1 cellular context compared by ENCODE assay signal in the genomic region with DNA sequence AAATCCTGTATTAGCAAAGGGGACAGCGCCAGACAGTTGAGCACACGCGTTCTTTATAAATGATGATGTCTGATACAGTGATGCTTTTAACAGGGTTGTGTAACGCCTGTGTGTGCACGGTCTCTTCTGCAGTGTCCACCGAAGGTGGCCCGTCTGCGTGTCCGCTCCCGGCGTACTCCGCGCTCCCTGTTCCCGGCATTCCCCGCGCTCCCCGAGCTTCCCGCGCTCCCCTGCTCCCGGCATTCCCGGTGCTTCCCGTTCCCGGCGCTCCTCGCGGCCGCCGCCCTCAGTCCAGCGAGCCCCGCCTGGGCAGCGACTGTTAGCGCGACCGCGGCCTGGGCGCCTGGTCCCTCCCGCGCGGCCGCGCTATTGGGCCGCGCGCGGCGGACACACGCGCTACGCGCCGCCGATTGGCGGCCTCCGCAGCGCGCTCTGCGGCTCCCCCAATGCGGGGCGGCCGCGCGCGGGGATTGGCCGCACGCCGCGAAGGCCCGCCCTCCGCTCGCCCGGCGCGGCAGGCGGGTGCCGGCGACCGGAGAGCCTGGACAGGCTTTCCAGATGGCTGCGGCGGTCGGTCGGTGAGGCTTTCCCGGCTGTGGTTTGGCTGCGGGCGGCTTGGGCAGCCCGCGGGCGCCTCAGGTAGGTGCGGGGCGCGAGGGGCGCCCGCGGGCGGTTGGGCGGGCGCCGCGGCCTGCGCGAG.
TF ChIP-seq lines count a peak whose summit lies in the region.

A gene (plus strand): TSS at position 497 of the 700 bp plus-strand sequence. CDS start 5,723 bp downstream, outside the sequence.

TF ChIP-seq in HepG2, 621 proteins besides CTCF, POLR2A, EP300 and RAD21 (continued from another document and continues in another):
- TF ChIP-seq, protein P1, sequence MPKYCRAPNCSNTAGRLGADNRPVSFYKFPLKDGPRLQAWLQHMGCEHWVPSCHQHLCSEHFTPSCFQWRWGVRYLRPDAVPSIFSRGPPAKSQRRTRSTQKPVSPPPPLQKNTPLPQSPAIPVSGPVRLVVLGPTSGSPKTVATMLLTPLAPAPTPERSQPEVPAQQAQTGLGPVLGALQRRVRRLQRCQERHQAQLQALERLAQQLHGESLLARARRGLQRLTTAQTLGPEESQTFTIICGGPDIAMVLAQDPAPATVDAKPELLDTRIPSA (CRISPR knock-in tag; IDR thresholded peaks at IDR 0.05; ENCODE audit: borderline replicate concordance) = 0 out of 2 replicates have a peak, but pooled peaks have one; percentile 21
- peak; percentile 71; the same call in 1 of the 2 replicates for TF ChIP-seq HES4 (CRISPR knock-in tag; IDR thresholded peaks at IDR 0.05; ENCODE audit: borderline replicate concordance)
- TF ChIP-seq, protein P2, sequence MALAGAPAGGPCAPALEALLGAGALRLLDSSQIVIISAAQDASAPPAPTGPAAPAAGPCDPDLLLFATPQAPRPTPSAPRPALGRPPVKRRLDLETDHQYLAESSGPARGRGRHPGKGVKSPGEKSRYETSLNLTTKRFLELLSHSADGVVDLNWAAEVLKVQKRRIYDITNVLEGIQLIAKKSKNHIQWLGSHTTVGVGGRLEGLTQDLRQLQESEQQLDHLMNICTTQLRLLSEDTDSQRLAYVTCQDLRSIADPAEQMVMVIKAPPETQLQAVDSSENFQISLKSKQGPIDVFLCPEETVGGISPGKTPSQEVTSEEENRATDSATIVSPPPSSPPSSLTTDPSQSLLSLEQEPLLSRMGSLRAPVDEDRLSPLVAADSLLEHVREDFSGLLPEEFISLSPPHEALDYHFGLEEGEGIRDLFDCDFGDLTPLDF (CRISPR knock-in tag; IDR thresholded peaks at IDR 0.05) = peak; percentile 99
- TF ChIP-seq TEAD2 (CRISPR knock-in tag; IDR thresholded peaks at IDR 0.05) = peak; percentile 51; the same call in 1 of the 2 replicates
- TF ChIP-seq, protein P3, sequence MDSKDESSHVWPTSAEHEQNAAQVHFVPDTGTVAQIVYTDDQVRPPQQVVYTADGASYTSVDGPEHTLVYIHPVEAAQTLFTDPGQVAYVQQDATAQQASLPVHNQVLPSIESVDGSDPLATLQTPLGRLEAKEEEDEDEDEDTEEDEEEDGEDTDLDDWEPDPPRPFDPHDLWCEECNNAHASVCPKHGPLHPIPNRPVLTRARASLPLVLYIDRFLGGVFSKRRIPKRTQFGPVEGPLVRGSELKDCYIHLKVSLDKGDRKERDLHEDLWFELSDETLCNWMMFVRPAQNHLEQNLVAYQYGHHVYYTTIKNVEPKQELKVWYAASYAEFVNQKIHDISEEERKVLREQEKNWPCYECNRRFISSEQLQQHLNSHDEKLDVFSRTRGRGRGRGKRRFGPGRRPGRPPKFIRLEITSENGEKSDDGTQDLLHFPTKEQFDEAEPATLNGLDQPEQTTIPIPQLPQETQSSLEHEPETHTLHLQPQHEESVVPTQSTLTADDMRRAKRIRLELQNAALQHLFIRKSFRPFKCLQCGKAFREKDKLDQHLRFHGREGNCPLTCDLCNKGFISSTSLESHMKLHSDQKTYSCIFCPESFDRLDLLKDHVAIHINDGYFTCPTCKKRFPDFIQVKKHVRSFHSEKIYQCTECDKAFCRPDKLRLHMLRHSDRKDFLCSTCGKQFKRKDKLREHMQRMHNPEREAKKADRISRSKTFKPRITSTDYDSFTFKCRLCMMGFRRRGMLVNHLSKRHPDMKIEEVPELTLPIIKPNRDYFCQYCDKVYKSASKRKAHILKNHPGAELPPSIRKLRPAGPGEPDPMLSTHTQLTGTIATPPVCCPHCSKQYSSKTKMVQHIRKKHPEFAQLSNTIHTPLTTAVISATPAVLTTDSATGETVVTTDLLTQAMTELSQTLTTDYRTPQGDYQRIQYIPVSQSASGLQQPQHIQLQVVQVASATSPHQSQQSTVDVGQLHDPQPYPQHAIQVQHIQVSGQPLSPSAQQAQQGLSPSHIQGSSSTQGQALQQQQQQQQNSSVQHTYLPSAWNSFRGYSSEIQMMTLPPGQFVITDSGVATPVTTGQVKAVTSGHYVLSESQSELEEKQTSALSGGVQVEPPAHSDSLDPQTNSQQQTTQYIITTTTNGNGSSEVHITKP (CRISPR knock-in tag; IDR thresholded peaks at IDR 0.05; ENCODE audit: low read depth) = peak; percentile 77
- TF ChIP-seq TAF1 (CRISPR knock-in tag; IDR thresholded peaks at IDR 0.05) = peak; percentile 89
- peak; percentile 28; the same call in 1 of the 2 replicates for TF ChIP-seq CREB1 (IDR thresholded peaks at IDR 0.05)
- TF ChIP-seq CREB1 (CRISPR knock-in tag; IDR thresholded peaks at IDR 0.05) = no peak
- TF ChIP-seq ZNF17 (CRISPR knock-in tag; IDR thresholded peaks at IDR 0.05) = no peak
- TF ChIP-seq ZNF782 (CRISPR knock-in tag; IDR thresholded peaks at IDR 0.05; ENCODE audit: borderline replicate concordance) = peak; percentile 63; the same call in 1 of the 2 replicates
- TF ChIP-seq ZFP82 (CRISPR knock-in tag; IDR thresholded peaks at IDR 0.05; ENCODE audit: borderline replicate concordance) = 0 out of 2 replicates have a peak, but pooled peaks have one; percentile 35
- TF ChIP-seq, protein P4, sequence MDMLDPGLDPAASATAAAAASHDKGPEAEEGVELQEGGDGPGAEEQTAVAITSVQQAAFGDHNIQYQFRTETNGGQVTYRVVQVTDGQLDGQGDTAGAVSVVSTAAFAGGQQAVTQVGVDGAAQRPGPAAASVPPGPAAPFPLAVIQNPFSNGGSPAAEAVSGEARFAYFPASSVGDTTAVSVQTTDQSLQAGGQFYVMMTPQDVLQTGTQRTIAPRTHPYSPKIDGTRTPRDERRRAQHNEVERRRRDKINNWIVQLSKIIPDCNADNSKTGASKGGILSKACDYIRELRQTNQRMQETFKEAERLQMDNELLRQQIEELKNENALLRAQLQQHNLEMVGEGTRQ (IDR thresholded peaks at IDR 0.05; ENCODE audit: low read depth, low read length) = no peak
- TF ChIP-seq, protein P4 (CRISPR knock-in tag; IDR thresholded peaks at IDR 0.05; ENCODE audit: borderline replicate concordance) = no peak
- TF ChIP-seq ZBTB3 (CRISPR knock-in tag; IDR thresholded peaks at IDR 0.05; ENCODE audit: borderline replicate concordance, low read depth) = no peak
- no peak for TF ChIP-seq ZNF570 (CRISPR knock-in tag; IDR thresholded peaks at IDR 0.05; ENCODE audit: borderline replicate concordance)
- TF ChIP-seq SMAD3 (CRISPR knock-in tag; IDR thresholded peaks at IDR 0.05) = peak; percentile 57; the same call in 1 of the 2 replicates
- TF ChIP-seq, protein P5, sequence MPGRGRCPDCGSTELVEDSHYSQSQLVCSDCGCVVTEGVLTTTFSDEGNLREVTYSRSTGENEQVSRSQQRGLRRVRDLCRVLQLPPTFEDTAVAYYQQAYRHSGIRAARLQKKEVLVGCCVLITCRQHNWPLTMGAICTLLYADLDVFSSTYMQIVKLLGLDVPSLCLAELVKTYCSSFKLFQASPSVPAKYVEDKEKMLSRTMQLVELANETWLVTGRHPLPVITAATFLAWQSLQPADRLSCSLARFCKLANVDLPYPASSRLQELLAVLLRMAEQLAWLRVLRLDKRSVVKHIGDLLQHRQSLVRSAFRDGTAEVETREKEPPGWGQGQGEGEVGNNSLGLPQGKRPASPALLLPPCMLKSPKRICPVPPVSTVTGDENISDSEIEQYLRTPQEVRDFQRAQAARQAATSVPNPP (CRISPR knock-in tag; IDR thresholded peaks at IDR 0.05) = peak; percentile 64; the same call in 1 of the 2 replicates
- peak; percentile 99; the same call in 1 of the 2 replicates for TF ChIP-seq ZFP62 (CRISPR knock-in tag; IDR thresholded peaks at IDR 0.05)
- TF ChIP-seq RFX3 (CRISPR knock-in tag; IDR thresholded peaks at IDR 0.05) = no peak
- peak; percentile 91 for TF ChIP-seq YEATS4 (CRISPR knock-in tag; IDR thresholded peaks at IDR 0.05; ENCODE audit: borderline replicate concordance)
- 0 out of 2 replicates have a peak, but pooled peaks have one; percentile 38 for TF ChIP-seq ZSCAN29 (CRISPR knock-in tag; conservative IDR thresholded peaks at IDR 0.05)
- TF ChIP-seq TOPORS (CRISPR knock-in tag; IDR thresholded peaks at IDR 0.05) = peak; percentile 72
- peak; percentile 76 for TF ChIP-seq ZBTB20 (CRISPR knock-in tag; IDR thresholded peaks at IDR 0.05; ENCODE audit: borderline replicate concordance, low read depth)
- TF ChIP-seq, protein P6, sequence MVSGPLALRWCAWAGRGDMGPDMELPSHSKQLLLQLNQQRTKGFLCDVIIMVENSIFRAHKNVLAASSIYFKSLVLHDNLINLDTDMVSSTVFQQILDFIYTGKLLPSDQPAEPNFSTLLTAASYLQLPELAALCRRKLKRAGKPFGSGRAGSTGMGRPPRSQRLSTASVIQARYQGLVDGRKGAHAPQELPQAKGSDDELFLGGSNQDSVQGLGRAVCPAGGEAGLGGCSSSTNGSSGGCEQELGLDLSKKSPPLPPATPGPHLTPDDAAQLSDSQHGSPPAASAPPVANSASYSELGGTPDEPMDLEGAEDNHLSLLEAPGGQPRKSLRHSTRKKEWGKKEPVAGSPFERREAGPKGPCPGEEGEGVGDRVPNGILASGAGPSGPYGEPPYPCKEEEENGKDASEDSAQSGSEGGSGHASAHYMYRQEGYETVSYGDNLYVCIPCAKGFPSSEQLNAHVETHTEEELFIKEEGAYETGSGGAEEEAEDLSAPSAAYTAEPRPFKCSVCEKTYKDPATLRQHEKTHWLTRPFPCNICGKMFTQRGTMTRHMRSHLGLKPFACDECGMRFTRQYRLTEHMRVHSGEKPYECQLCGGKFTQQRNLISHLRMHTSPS (CRISPR knock-in tag; IDR thresholded peaks at IDR 0.05; ENCODE audit: low read depth) = no peak
- TF ChIP-seq, protein P7, sequence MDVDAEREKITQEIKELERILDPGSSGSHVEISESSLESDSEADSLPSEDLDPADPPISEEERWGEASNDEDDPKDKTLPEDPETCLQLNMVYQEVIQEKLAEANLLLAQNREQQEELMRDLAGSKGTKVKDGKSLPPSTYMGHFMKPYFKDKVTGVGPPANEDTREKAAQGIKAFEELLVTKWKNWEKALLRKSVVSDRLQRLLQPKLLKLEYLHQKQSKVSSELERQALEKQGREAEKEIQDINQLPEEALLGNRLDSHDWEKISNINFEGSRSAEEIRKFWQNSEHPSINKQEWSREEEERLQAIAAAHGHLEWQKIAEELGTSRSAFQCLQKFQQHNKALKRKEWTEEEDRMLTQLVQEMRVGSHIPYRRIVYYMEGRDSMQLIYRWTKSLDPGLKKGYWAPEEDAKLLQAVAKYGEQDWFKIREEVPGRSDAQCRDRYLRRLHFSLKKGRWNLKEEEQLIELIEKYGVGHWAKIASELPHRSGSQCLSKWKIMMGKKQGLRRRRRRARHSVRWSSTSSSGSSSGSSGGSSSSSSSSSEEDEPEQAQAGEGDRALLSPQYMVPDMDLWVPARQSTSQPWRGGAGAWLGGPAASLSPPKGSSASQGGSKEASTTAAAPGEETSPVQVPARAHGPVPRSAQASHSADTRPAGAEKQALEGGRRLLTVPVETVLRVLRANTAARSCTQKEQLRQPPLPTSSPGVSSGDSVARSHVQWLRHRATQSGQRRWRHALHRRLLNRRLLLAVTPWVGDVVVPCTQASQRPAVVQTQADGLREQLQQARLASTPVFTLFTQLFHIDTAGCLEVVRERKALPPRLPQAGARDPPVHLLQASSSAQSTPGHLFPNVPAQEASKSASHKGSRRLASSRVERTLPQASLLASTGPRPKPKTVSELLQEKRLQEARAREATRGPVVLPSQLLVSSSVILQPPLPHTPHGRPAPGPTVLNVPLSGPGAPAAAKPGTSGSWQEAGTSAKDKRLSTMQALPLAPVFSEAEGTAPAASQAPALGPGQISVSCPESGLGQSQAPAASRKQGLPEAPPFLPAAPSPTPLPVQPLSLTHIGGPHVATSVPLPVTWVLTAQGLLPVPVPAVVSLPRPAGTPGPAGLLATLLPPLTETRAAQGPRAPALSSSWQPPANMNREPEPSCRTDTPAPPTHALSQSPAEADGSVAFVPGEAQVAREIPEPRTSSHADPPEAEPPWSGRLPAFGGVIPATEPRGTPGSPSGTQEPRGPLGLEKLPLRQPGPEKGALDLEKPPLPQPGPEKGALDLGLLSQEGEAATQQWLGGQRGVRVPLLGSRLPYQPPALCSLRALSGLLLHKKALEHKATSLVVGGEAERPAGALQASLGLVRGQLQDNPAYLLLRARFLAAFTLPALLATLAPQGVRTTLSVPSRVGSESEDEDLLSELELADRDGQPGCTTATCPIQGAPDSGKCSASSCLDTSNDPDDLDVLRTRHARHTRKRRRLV (CRISPR knock-in tag; IDR thresholded peaks at IDR 0.05) = no peak
- TF ChIP-seq, protein P8, sequence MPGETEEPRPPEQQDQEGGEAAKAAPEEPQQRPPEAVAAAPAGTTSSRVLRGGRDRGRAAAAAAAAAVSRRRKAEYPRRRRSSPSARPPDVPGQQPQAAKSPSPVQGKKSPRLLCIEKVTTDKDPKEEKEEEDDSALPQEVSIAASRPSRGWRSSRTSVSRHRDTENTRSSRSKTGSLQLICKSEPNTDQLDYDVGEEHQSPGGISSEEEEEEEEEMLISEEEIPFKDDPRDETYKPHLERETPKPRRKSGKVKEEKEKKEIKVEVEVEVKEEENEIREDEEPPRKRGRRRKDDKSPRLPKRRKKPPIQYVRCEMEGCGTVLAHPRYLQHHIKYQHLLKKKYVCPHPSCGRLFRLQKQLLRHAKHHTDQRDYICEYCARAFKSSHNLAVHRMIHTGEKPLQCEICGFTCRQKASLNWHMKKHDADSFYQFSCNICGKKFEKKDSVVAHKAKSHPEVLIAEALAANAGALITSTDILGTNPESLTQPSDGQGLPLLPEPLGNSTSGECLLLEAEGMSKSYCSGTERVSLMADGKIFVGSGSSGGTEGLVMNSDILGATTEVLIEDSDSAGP (CRISPR knock-in tag; IDR thresholded peaks at IDR 0.05; ENCODE audit: borderline replicate concordance) = peak; percentile 66
- no peak for TF ChIP-seq TGIF2 (CRISPR knock-in tag; IDR thresholded peaks at IDR 0.05)
- TF ChIP-seq ZNF207 (IDR thresholded peaks at IDR 0.05; ENCODE audit: borderline replicate concordance) = no peak
- no peak for TF ChIP-seq ARNT (IDR thresholded peaks at IDR 0.05)
- no peak for TF ChIP-seq SRSF9 (IDR thresholded peaks at IDR 0.05; ENCODE audit: borderline replicate concordance, insufficient read depth, low read depth, low read length, poor library complexity, severe bottlenecking)
- TF ChIP-seq KMT2A (CRISPR knock-in tag; IDR thresholded peaks at IDR 0.05) = peak; percentile 85
- TF ChIP-seq JDP2 (CRISPR knock-in tag; IDR thresholded peaks at IDR 0.05; ENCODE audit: borderline replicate concordance) = no peak
- TF ChIP-seq HOXA3 (CRISPR knock-in tag; IDR thresholded peaks at IDR 0.05) = peak; percentile 87; the same call in 1 of the 2 replicates
- TF ChIP-seq CBX5 (CRISPR knock-in tag; IDR thresholded peaks at IDR 0.05; ENCODE audit: borderline replicate concordance) = peak; percentile 51; the same call in 1 of the 2 replicates
- TF ChIP-seq HOXA5 (CRISPR knock-in tag; IDR thresholded peaks at IDR 0.05) = no peak
- no peak for TF ChIP-seq XBP1 (CRISPR knock-in tag; IDR thresholded peaks at IDR 0.05)
- TF ChIP-seq HCFC1 (IDR thresholded peaks at IDR 0.05; ENCODE audit: low read depth, low read length) = peak; percentile 39; the same call in 1 of the 2 replicates
- TF ChIP-seq JUN (CRISPR knock-in tag; IDR thresholded peaks at IDR 0.05) = no peak
- TF ChIP-seq ZNF20 (CRISPR knock-in tag; IDR thresholded peaks at IDR 0.05) = no peak
- TF ChIP-seq ZNF850 (CRISPR knock-in tag; conservative IDR thresholded peaks at IDR 0.05) = no peak
- TF ChIP-seq ZBTB38 (CRISPR knock-in tag; IDR thresholded peaks at IDR 0.05) = peak; percentile 75
- no peak for TF ChIP-seq ZBTB42 (CRISPR knock-in tag; IDR thresholded peaks at IDR 0.05)
